In the genomic region with DNA sequence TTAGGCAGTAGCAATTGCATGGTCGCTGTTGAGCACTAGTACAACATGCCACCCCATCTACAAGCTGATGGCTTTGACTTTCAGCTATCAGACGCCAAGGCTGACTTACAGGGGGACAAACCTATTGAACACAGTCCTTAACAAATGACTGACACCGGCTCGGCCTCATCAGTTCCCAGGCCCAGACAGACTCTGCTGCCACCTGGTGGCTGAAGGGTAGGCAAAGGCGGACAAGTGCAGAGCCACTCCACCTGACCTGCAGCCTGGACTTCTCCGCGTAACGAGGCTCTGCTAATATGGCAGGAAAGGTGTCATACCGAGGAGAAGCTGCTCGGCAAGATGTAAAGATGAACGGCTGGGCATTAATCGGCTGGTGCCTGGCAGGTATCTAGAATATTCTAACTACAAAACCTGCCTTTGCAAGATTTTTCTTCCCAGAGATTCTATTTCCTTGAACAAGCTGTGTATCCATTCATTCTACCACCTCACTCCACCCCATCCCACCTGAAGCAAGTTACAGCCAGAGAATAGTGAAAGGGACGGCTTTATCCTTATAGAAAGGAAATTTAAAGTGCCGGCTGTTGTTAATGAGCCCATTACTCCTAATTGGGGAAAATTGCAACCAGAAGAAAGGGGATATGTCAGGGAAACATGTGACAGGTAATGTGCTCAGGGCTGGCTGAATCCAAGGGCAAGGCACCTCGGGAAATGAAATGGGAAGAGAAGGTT, we compare ENCODE assay signal across 9 cellular contexts.
DNase-seq lines count a peak whose midpoint lies in the region; ATAC-seq and TF ChIP-seq lines count a peak whose summit lies in the region.
"Had no signal": no experiment of that assay in that cellular context is flagged by ENCODE, and none has a peak within 500 bp of the region (broad histone marks: within the 10 kb centered on the region; RNA-seq: fewer than 3 reads in every experiment).

No MANE protein-coding gene starts in this region.

- H3K4me3 ChIP-seq in fibroblast of mammary gland (ENCODE audit: control insufficient read depth, low read depth, low read length) (no peak overlapping the region), transverse colon (no peak overlapping the region)

- no peaks in the 10 kb centered on the region for H3K9me3 ChIP-seq in transverse colon

- no peak overlapping the region for H3K27ac ChIP-seq in transverse colon

- TF ChIP-seq CTCF in fibroblast of mammary gland (conservative IDR thresholded peaks at IDR 0.05; ENCODE audit: control insufficient read depth, insufficient read depth, low read depth, low read length) (peak; percentile 86), transverse colon (IDR thresholded peaks at IDR 0.05) (peak; percentile 52 to 72 (median 59))

- no peaks in the 10 kb centered on the region for H3K27me3 ChIP-seq in transverse colon

- 32 to 50% methylated on average over 3 to 15 of the region's 15 CpGs for WGBS in transverse colon (ENCODE audit: low coverage in 1 of 2), 2 donors

- no peaks in the 10 kb centered on the region for H3K36me3 ChIP-seq in transverse colon

- H3K36me3 Mint-ChIP-seq in natural killer cell treated with Interleukin-12 subunit alpha and Interleukin-12 subunit beta and Interleukin-15 and Interleukin-18, amount 100 ng/mL, for 72 hours: no peaks in the 10 kb centered on the region

- H3K9me3 Mint-ChIP-seq in natural killer cell treated with Interleukin-12 subunit alpha and Interleukin-12 subunit beta and Interleukin-15 and Interleukin-18, amount 100 ng/mL, for 72 hours: no peaks in the 10 kb centered on the region

- H3K4me1 ChIP-seq in transverse colon: peaks cover 0 to 10% (median 0%) of the 10 kb centered on the region in 4 donors

- peak; percentile 95 for ATAC-seq in HG03039 (IDR thresholded peaks at IDR 0.05; ENCODE audit: unreplicated experiment)
- no peak for ATAC-seq in natural killer cell treated with Interleukin-12 subunit alpha and Interleukin-12 subunit beta and Interleukin-15 and Interleukin-18, amount 100 ng/mL, for 72 hours

- TF ChIP-seq POLR2A in transverse colon (IDR thresholded peaks at IDR 0.05): no peak

- DNase-seq in ELR (ENCODE audit: low read depth) (peak; percentile 80), NCI-H510A treated with DMSO at 0.1 percent for 48 hours (lab: John Stamatoyannopoulos, UW) (peak; percentile 93), fibroblast of mammary gland (ENCODE audit: low read depth) (peak; percentile 60), occipital lobe (lab: John Stamatoyannopoulos, UW) (peak; percentile 70), transverse colon (peak; percentile 86)
- DNase-seq in activated CD8-positive, alpha-beta memory T cell treated with anti-CD3 and anti-CD28 coated beads, Interleukin-2, amount 50 U/mL, for 24 hours (ENCODE audit: extremely low read depth): peak; percentile 13
- no peak for DNase-seq in natural killer cell treated with Interleukin-12 subunit alpha and Interleukin-12 subunit beta and Interleukin-15 and Interleukin-18, amount 100 ng/mL, for 72 hours (ENCODE audit: low spot score)

- intact Hi-C loops in transverse colon (cut with DNase I; ENCODE audit: low total_unique reads): loop anchor here (10.0 kb wide), 1 partner anchor 406 kb away; no protein-coding TSS in a partner anchor

- no peak overlapping the region for H3K4me3 Mint-ChIP-seq in natural killer cell treated with Interleukin-12 subunit alpha and Interleukin-12 subunit beta and Interleukin-15 and Interleukin-18, amount 100 ng/mL, for 72 hours
- H3K4me3 Mint-ChIP-seq: activated naive CD8-positive, alpha-beta T cell had no signal

- in situ Hi-C loops in transverse colon (cut with MboI; ENCODE audit: low pct_ligation_motif_present in 1 of 4, low pct_unique_long_range_greater_than_20kb in 1 of 4, low sequenced_read_pairs in 3 of 4): loop anchor here in 3 of 4 donors (25.0 kb wide), 2 partner anchors 279 to 404 kb away; no protein-coding TSS in a partner anchor

- H3K4me1 Mint-ChIP-seq in natural killer cell treated with Interleukin-12 subunit alpha and Interleukin-12 subunit beta and Interleukin-15 and Interleukin-18, amount 100 ng/mL, for 72 hours (ENCODE audit: low read depth in 2 of 2): peaks cover 9 to 13% of the 10 kb centered on the region in 2 donors

- H3K27ac Mint-ChIP-seq in natural killer cell treated with Interleukin-12 subunit alpha and Interleukin-12 subunit beta and Interleukin-15 and Interleukin-18, amount 100 ng/mL, for 72 hours: no peak overlapping the region
- H3K27ac Mint-ChIP-seq: activated naive CD8-positive, alpha-beta T cell had no signal

- H3K27me3 Mint-ChIP-seq in natural killer cell treated with Interleukin-12 subunit alpha and Interleukin-12 subunit beta and Interleukin-15 and Interleukin-18, amount 100 ng/mL, for 72 hours: no peaks in the 10 kb centered on the region
- H3K27me3 Mint-ChIP-seq: activated naive CD8-positive, alpha-beta T cell had no signal

- TF ChIP-seq EP300 in transverse colon (IDR thresholded peaks at IDR 0.05; ENCODE audit: low read depth): no peak
